ENCODE assay signal across 12 cellular contexts in the genomic region with DNA sequence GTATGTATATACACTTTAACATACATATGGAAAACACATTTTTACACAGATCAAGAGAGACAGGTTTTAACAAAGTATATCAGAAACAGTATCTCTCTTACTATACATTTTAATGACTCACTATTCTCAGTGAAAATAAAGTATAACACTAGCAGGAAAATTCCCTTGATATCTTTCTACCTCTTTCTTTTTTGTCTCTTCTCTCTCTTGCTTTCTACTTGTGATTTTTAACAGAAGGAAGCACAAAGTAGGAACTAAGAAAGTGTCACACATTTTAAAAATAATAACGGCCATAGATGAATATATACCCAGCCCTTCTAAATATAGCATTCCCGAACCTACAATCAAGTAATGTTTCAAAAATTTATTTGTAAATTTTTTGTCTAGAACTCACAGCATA. TPM values are rescaled to one million over a fixed set of nuclear protein-coding genes. Genes with fewer than 3 reads are reported as not detected.
DNase-seq lines count a peak whose midpoint lies in the region; ATAC-seq and TF ChIP-seq lines count a peak whose summit lies in the region.
"Had no signal": no experiment of that assay in that cellular context is flagged by ENCODE, and none has a peak within 500 bp of the region (broad histone marks: within the 10 kb centered on the region; RNA-seq: fewer than 3 reads in every experiment).

No MANE protein-coding gene starts in this region.

- H3K36me3 ChIP-seq in breast epithelium, result no peaks in the 10 kb centered on the region
- H3K36me3 ChIP-seq: tibial nerve had no signal

- peak overlapping the region; percentile 86 to 94 (median 88) for H3K27ac Mint-ChIP-seq in CD14-positive monocyte
- peak overlapping the region; percentile 17 to 95 (median 90) for H3K27ac Mint-ChIP-seq in IgD-negative memory B cell
- H3K27ac Mint-ChIP-seq in natural killer cell, result peak overlapping the region; percentile 32 to 80

- H3K27me3 Mint-ChIP-seq in CD14-positive monocyte (ENCODE audit: low read depth in 3 of 3) (no peaks in the 10 kb centered on the region), IgD-negative memory B cell (no peaks in the 10 kb centered on the region), natural killer cell (ENCODE audit: low read depth in 2 of 2) (no peaks in the 10 kb centered on the region)

- no peak for TF ChIP-seq CTCF in CD14-positive monocyte (IDR thresholded peaks at IDR 0.05)
- TF ChIP-seq CTCF in breast epithelium (IDR thresholded peaks at IDR 0.05), result no peak
- TF ChIP-seq CTCF in natural killer cell (IDR thresholded peaks at IDR 0.05), result no peak

- peak overlapping the region; percentile 39 to 59 for H3K27ac ChIP-seq in breast epithelium

- DNase-seq in CD14-positive monocyte (ENCODE audit: low spot score) (no peak), breast epithelium (ENCODE audit: low spot score in 2 of 2) (no peak), natural killer cell (no peak), NCI-H526 (lab: John Stamatoyannopoulos, UW) (no peak), NCI-H187 treated with DMSO at 0.1 percent for 48 hours (lab: John Stamatoyannopoulos, UW) (no peak)
- DNase-seq: cerebellar nuclear complex, DMS153, NCI-H1417 treated with DMSO at 0.1 percent for 48 hours had no signal

- H3K4me3 Mint-ChIP-seq in CD14-positive monocyte, result peak overlapping the region; percentile 68
- H3K4me3 Mint-ChIP-seq in IgD-negative memory B cell, result peak overlapping the region; percentile 70 to 89 (median 83)
- H3K4me3 Mint-ChIP-seq in natural killer cell, result peak overlapping the region; percentile 35

- intact Hi-C loops in CD14-positive monocyte (cut with micrococcal nuclease), result no loop called here
- intact Hi-C loops in breast epithelium (cut with DNase I; ENCODE audit: low total_unique reads), result no loop called here
- intact Hi-C loops in natural killer cell (cut with micrococcal nuclease), result no loop called here

- H3K4me1 ChIP-seq in breast epithelium, result no peaks in the 10 kb centered on the region

- no peak for TF ChIP-seq POLR2A in breast epithelium (IDR thresholded peaks at IDR 0.05)

- H3K4me3 ChIP-seq in breast epithelium, result no peak overlapping the region
- H3K4me3 ChIP-seq: tibial nerve had no signal

- peaks cover 5 to 10% of the 10 kb centered on the region in 2 donors for H3K36me3 Mint-ChIP-seq in CD14-positive monocyte
- H3K36me3 Mint-ChIP-seq in IgD-negative memory B cell, result peaks cover 8% of the 10 kb centered on the region
- no peaks in the 10 kb centered on the region for H3K36me3 Mint-ChIP-seq in natural killer cell

- H3K9me3 Mint-ChIP-seq in CD14-positive monocyte, result peaks cover 0 to 2% (median 0%) of the 10 kb centered on the region in 7 donors
- H3K9me3 Mint-ChIP-seq in IgD-negative memory B cell, result no peaks in the 10 kb centered on the region
- no peaks in the 10 kb centered on the region for H3K9me3 Mint-ChIP-seq in natural killer cell

- ATAC-seq in natural killer cell, result no peak
- ATAC-seq in HG03097 (IDR thresholded peaks at IDR 0.05; ENCODE audit: low FRiP score, unreplicated experiment), result no peak
- no peak for ATAC-seq in HG02840 (IDR thresholded peaks at IDR 0.05; ENCODE audit: low FRiP score, unreplicated experiment)

- peaks cover 36% of the 10 kb centered on the region for H3K4me1 Mint-ChIP-seq in CD14-positive monocyte
- peaks cover 24 to 38% (median 36%) of the 10 kb centered on the region in 3 donors for H3K4me1 Mint-ChIP-seq in IgD-negative memory B cell
- peaks cover 42 to 47% of the 10 kb centered on the region in 2 donors for H3K4me1 Mint-ChIP-seq in natural killer cell

- H3K27me3 ChIP-seq in breast epithelium, result no peaks in the 10 kb centered on the region
- H3K27me3 ChIP-seq: tibial nerve had no signal

- no peaks in the 10 kb centered on the region for H3K9me3 ChIP-seq in breast epithelium
- H3K9me3 ChIP-seq: tibial nerve had no signal

RNA-seq across cellular contexts. Expression of a gene that starts 4.8 kb away (rescaled TPM):
- polyA plus RNA-seq in CD14-positive monocyte, result 1 to 10 TPM; 4.6 to 6.9 TPM
- polyA plus RNA-seq in IgD-negative memory B cell, result 24.7 TPM
- 10 to 100 TPM; 25.3 to 59.0 (median 48.2) TPM for total RNA-seq in breast epithelium
- total RNA-seq in natural killer cell, result 10 to 100 TPM; 65.8 to 84.6 (median 66.1) TPM
